Comparison of ENCODE assay signal across 30 cellular contexts in the genomic region with DNA sequence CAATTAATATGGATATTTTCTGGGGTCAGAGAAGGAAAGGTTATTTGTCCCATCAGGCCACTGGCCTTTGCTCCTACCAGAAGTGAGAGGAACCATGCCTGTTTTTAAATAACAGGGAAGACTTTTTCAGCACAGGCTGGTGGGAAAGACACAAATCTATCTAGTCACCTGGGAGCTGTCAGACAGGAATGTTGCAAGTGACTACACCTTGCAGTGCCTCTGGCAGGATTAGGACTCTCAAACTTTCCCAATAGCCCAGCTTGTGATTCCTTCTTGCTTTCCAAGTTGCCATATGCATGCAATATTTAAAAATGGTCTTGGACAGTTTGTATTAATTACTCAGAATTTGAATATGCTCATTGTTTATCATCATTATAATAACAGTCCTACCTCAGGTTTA.
"Had no signal": no experiment of that assay in that cellular context is flagged by ENCODE, and none has a peak within 500 bp of the region (broad histone marks: within the 10 kb centered on the region; RNA-seq: fewer than 3 reads in every experiment).

No MANE protein-coding gene starts in this region.

- H3K79me2 ChIP-seq: parathyroid adenoma had no signal

- H2AFZ ChIP-seq: parathyroid adenoma had no signal

- H3K27ac ChIP-seq: neutrophil, ovary, parathyroid adenoma, psoas muscle, right lobe of liver, sigmoid colon, stomach, thoracic aorta, thyroid gland, tibial nerve, upper lobe of left lung, vagina had no signal

- H3K4me1 ChIP-seq: parathyroid adenoma, psoas muscle, right lobe of liver, sigmoid colon, stomach, thyroid gland, tibial nerve, upper lobe of left lung, vagina had no signal

- H3K9me3 Mint-ChIP-seq: naive thymus-derived CD8-positive, alpha-beta T cell; natural killer cell treated with Interleukin-12 subunit alpha and Interleukin-12 subunit beta and Interleukin-15 and Interleukin-18, amount 100 ng/mL, for 72 hours; stimulated activated effector memory CD8-positive, alpha-beta T cell treated with anti-CD3 and anti-CD28 coated beads, Interleukin-12 subunit alpha, Interleukin-12 subunit beta, amount 100 ng/mL, for 72 hours; stimulated activated naive CD8-positive, alpha-beta T cell treated with anti-CD3 and anti-CD28 coated beads, Interleukin-15, Interleukin-2, amounts not matched to agents 100 ng/mL and 50 ng/mL, for 24 hours had no signal

- H3K4me1 Mint-ChIP-seq: naive thymus-derived CD8-positive, alpha-beta T cell; nephron progenitor cell; neural crest cell; stimulated activated effector memory CD8-positive, alpha-beta T cell treated with anti-CD3 and anti-CD28 coated beads, Interleukin-12 subunit alpha, Interleukin-12 subunit beta, amount 100 ng/mL, for 72 hours; stimulated activated naive B cell treated with anti-CD40 and anti-IgM and Interleukin-4, amounts not matched to agents 10 μg/mL and 1 μg/mL and 100 μg/mL, for 72 hours had no signal

- H3K4me3 ChIP-seq: ovary, psoas muscle, right lobe of liver, sigmoid colon, stomach, thoracic aorta, thyroid gland, tibial nerve, upper lobe of left lung, vagina had no signal

- H3K36me3 Mint-ChIP-seq: natural killer cell treated with Interleukin-12 subunit alpha and Interleukin-12 subunit beta and Interleukin-15 and Interleukin-18, amount 100 ng/mL, for 72 hours had no signal

- ATAC-seq: naive thymus-derived CD8-positive, alpha-beta T cell; natural killer cell treated with Interleukin-12 subunit alpha and Interleukin-12 subunit beta and Interleukin-15 and Interleukin-18, amount 100 ng/mL, for 72 hours; psoas muscle; right cardiac atrium; right lobe of liver; stimulated activated effector memory CD8-positive, alpha-beta T cell treated with anti-CD3 and anti-CD28 coated beads, Interleukin-12 subunit alpha, Interleukin-12 subunit beta, amount 100 ng/mL, for 72 hours; stimulated activated naive B cell treated with anti-CD40 and anti-IgM and Interleukin-4, amounts not matched to agents 10 μg/mL and 1 μg/mL and 100 μg/mL, for 72 hours had no signal

- H3K4me3 Mint-ChIP-seq: naive thymus-derived CD8-positive, alpha-beta T cell; natural killer cell treated with Interleukin-12 subunit alpha and Interleukin-12 subunit beta and Interleukin-15 and Interleukin-18, amount 100 ng/mL, for 72 hours; nephron progenitor cell; neural crest cell; stimulated activated effector memory CD8-positive, alpha-beta T cell treated with anti-CD3 and anti-CD28 coated beads, Interleukin-12 subunit alpha, Interleukin-12 subunit beta, amount 100 ng/mL, for 72 hours; stimulated activated naive B cell treated with anti-CD40 and anti-IgM and Interleukin-4, amounts not matched to agents 10 μg/mL and 1 μg/mL and 100 μg/mL, for 72 hours; stimulated activated naive CD8-positive, alpha-beta T cell treated with anti-CD3 and anti-CD28 coated beads, Interleukin-15, Interleukin-2, amounts not matched to agents 100 ng/mL and 50 ng/mL, for 24 hours had no signal

- H3K9me3 ChIP-seq: neutrophil, ovary, psoas muscle, right lobe of liver, sigmoid colon, stomach, thoracic aorta, thyroid gland, tibial nerve, upper lobe of left lung, vagina had no signal

- H3K27ac Mint-ChIP-seq: naive thymus-derived CD8-positive, alpha-beta T cell; natural killer cell treated with Interleukin-12 subunit alpha and Interleukin-12 subunit beta and Interleukin-15 and Interleukin-18, amount 100 ng/mL, for 72 hours; nephron progenitor cell; progenitor cell of endocrine pancreas; stimulated activated effector memory CD8-positive, alpha-beta T cell treated with anti-CD3 and anti-CD28 coated beads, Interleukin-12 subunit alpha, Interleukin-12 subunit beta, amount 100 ng/mL, for 72 hours; stimulated activated naive B cell treated with anti-CD40 and anti-IgM and Interleukin-4, amounts not matched to agents 10 μg/mL and 1 μg/mL and 100 μg/mL, for 72 hours; stimulated activated naive CD8-positive, alpha-beta T cell treated with anti-CD3 and anti-CD28 coated beads, Interleukin-15, Interleukin-2, amounts not matched to agents 100 ng/mL and 50 ng/mL, for 24 hours had no signal

- H3K36me3 ChIP-seq: ovary, right lobe of liver, sigmoid colon, thoracic aorta, thyroid gland, vagina had no signal

- H3K27me3 ChIP-seq: neutrophil, ovary, right lobe of liver, sigmoid colon, stomach, thyroid gland, tibial nerve, upper lobe of left lung, vagina had no signal

- H3K27me3 Mint-ChIP-seq: naive thymus-derived CD8-positive, alpha-beta T cell; natural killer cell treated with Interleukin-12 subunit alpha and Interleukin-12 subunit beta and Interleukin-15 and Interleukin-18, amount 100 ng/mL, for 72 hours; progenitor cell of endocrine pancreas; stimulated activated naive B cell treated with anti-CD40 and anti-IgM and Interleukin-4, amounts not matched to agents 10 μg/mL and 1 μg/mL and 100 μg/mL, for 72 hours; stimulated activated naive CD8-positive, alpha-beta T cell treated with anti-CD3 and anti-CD28 coated beads, Interleukin-15, Interleukin-2, amounts not matched to agents 100 ng/mL and 50 ng/mL, for 24 hours had no signal

- H3K9ac ChIP-seq: parathyroid adenoma had no signal

- DNase-seq: naive thymus-derived CD8-positive, alpha-beta T cell; nephron progenitor cell; nucleus accumbens; ovary; posterior cingulate gyrus; psoas muscle; right cardiac atrium; right lobe of liver; sigmoid colon; small intestine; stimulated activated CD4-positive, alpha-beta T cell treated with anti-CD3 and anti-CD28 coated beads, Interleukin-15, amount 100 ng/mL, for 24 hours; stimulated activated CD4-positive, alpha-beta T cell treated with anti-CD3 and anti-CD28 coated beads, Interleukin-2, amount 100 ng/mL, for 24 hours; stimulated activated CD4-positive, alpha-beta T cell treated with anti-CD3 and anti-CD28 coated beads, Interleukin-2, amount 100 ng/mL, for 48 hours; stimulated activated CD4-positive, alpha-beta T cell treated with anti-CD3 and anti-CD28 coated beads, Interleukin-4, amount 100 ng/mL, for 24 hours; stimulated activated naive B cell treated with anti-CD40 and anti-IgM and Interleukin-4, amounts not matched to agents 10 μg/mL and 1 μg/mL and 100 μg/mL, for 72 hours; stimulated activated naive CD4-positive, alpha-beta T cell treated with Interleukin-2 at 50 U/mL for 16 hours; stomach; thyroid gland; trophoblast cell; upper lobe of left lung had no signal
